8 cellular contexts compared by ENCODE assay signal in the genomic region with DNA sequence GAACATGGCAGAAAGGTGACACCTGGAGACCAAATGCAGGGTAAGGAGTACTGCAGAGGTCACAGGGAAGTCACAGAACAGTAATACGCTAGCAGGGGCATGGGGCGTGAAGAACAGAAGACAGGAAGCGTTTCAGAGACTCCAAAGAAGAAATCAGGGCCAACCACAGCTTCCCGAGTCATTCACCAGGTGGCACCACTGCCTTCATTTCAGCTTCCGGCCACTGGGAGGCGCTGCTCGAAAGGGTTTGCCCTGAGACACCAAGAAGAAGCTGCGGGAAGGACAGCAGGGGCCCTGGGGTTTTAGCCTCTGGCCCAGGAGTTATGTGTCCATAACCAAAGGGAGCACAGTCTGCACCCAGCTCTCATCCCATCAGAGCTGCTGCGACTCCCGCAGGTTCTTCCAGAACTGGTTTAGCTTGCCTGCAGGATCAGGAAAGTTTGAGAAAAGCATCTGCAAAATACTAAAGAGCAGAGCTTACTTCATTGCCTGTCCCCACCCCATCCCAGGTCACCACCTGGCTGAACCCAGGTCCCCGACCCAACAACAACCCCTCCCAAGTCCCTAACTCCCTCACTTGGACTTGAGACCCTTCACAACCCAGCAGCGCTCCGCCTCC. TPM values are rescaled to one million over a fixed set of nuclear protein-coding genes. Genes with fewer than 3 reads are reported as not detected.
DNase-seq lines count a peak whose midpoint lies in the region; TF ChIP-seq lines count a peak whose summit lies in the region.
"Not testable (repeated sequence)": the region's sequence is repeated elsewhere in the genome, so short reads cannot be mapped to it uniquely, and the experiment has no call there.

No MANE protein-coding gene starts in this region.

- TF ChIP-seq CTCF in ascending aorta (IDR thresholded peaks at IDR 0.05) = peak; percentile 50 to 70 (median 65)
- peak; percentile 75 for TF ChIP-seq CTCF in neutrophil (IDR thresholded peaks at IDR 0.05)

- not testable (repeated sequence) for H3K4me3 ChIP-seq in ascending aorta; neutrophil (ENCODE audit: low read depth in 1 of 2, low read length in 1 of 2)

- H3K27ac ChIP-seq in ascending aorta, neutrophil: not testable (repeated sequence)

- H3K36me3 ChIP-seq in ascending aorta, neutrophil: not testable (repeated sequence)

- not testable (repeated sequence) for H3K9me3 ChIP-seq in ascending aorta, neutrophil

- DNase-seq in COLO829 (ENCODE audit: low spot score) = peak; percentile 62
- peak; percentile 40 for DNase-seq in HuH-7 (ENCODE audit: low spot score)
- DNase-seq in NCI-H82 (lab: John Stamatoyannopoulos, UW) = peak; percentile 75
- peak; percentile 64 to 74 (median 71) for DNase-seq in activated CD4-positive, CD25-positive, alpha-beta regulatory T cell (lab: John Stamatoyannopoulos, UW)
- peak in 1 of 2 donors; percentile 85 for DNase-seq in ascending aorta (ENCODE audit: low spot score in 2 of 2)
- DNase-seq in head of caudate nucleus = peak; percentile 63 to 95 (median 88)
- DNase-seq in stimulated activated CD8-positive, alpha-beta memory T cell treated with anti-CD3 and anti-CD28 coated beads, Interleukin-4, amount 100 ng/mL, for 4 hours (ENCODE audit: low read depth in 2 of 2, low spot score in 1 of 2) = peak; percentile 46 to 70

- intact Hi-C loops in ascending aorta (cut with DNase I); head of caudate nucleus (cut with DNase I): not testable (repeated sequence)

- H3K4me1 ChIP-seq in ascending aorta; neutrophil (ENCODE audit: control insufficient read depth in 1 of 2, insufficient read depth in 1 of 2, low read depth in 1 of 2, low read length in 1 of 2): not testable (repeated sequence)

- not testable (repeated sequence) for H3K27me3 ChIP-seq in ascending aorta, neutrophil

RNA-seq across cellular contexts. Expression of a gene that starts 32.6 kb away (rescaled TPM):
- total RNA-seq in ascending aorta = not detected
